Comparison of ENCODE assay signal across 22 cellular contexts in the genomic region with DNA sequence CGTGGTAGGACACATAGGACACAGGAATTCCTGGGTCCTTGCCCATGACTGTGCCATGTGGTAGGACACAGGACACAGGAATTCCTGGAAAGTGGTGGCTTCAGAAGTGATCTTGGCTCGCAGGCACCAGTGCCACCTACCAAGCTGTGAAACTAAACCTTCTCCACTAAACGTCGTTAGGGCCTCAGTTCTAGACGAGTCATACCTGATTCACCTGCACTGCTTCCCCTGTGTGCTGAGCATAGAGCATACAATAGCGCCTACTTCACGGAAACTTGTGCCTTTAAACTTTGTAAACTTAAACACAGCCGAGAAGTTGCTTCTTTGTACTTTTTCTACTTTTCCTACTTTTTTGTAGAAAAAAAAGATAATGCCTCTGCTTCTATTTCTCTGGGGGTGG. TPM values are rescaled to one million over a fixed set of nuclear protein-coding genes. Genes with fewer than 3 reads are reported as not detected.
"Had no signal": no experiment of that assay in that cellular context is flagged by ENCODE, and none has a peak within 500 bp of the region (broad histone marks: within the 10 kb centered on the region; RNA-seq: fewer than 3 reads in every experiment).

No MANE protein-coding gene starts in this region.

- H3K4me3 Mint-ChIP-seq: activated CD4-positive, alpha-beta memory T cell treated with anti-CD3 and anti-CD28 coated beads for 36 hours; activated CD8-positive, alpha-beta memory T cell treated with anti-CD3 and anti-CD28 coated beads, Interleukin-2, amount 10 ng/mL, durations not matched to agents 7 days and 5 days; activated naive CD4-positive, alpha-beta T cell treated with anti-CD3 and anti-CD28 coated beads, Interleukin-2, amount 10 ng/mL, durations not matched to agents 7 days and 5 days; mesothelial cell of epicardium; stimulated activated naive CD8-positive, alpha-beta T cell treated with anti-CD3 and anti-CD28 coated beads, Interleukin-15, Interleukin-2, amounts not matched to agents 100 ng/mL and 50 ng/mL, for 24 hours had no signal

- H3K4me3 ChIP-seq: breast epithelium, colonic mucosa, esophagus muscularis mucosa, sigmoid colon, uterus had no signal

- H3K9me3 ChIP-seq: ascending aorta, breast epithelium, colonic mucosa, esophagus muscularis mucosa, sigmoid colon, uterus had no signal

- H3K36me3 Mint-ChIP-seq: activated CD4-positive, alpha-beta memory T cell treated with anti-CD3 and anti-CD28 coated beads for 36 hours; activated CD8-positive, alpha-beta memory T cell treated with anti-CD3 and anti-CD28 coated beads, Interleukin-2, amount 10 ng/mL, durations not matched to agents 7 days and 5 days; activated naive CD4-positive, alpha-beta T cell treated with anti-CD3 and anti-CD28 coated beads, Interleukin-2, amount 10 ng/mL, durations not matched to agents 7 days and 5 days; mesothelial cell of epicardium; naive thymus-derived CD8-positive, alpha-beta T cell had no signal

- ATAC-seq: activated CD8-positive, alpha-beta memory T cell treated with anti-CD3 and anti-CD28 coated beads, Interleukin-2, amount 10 ng/mL, durations not matched to agents 7 days and 5 days; left ventricle myocardium superior; naive thymus-derived CD8-positive, alpha-beta T cell had no signal

- H3K4me1 ChIP-seq: colonic mucosa had no signal

- H3K27ac Mint-ChIP-seq: activated CD4-positive, alpha-beta memory T cell treated with anti-CD3 and anti-CD28 coated beads for 36 hours; activated CD8-positive, alpha-beta memory T cell treated with anti-CD3 and anti-CD28 coated beads, Interleukin-2, amount 10 ng/mL, durations not matched to agents 7 days and 5 days; activated naive CD4-positive, alpha-beta T cell treated with anti-CD3 and anti-CD28 coated beads, Interleukin-2, amount 10 ng/mL, durations not matched to agents 7 days and 5 days; mesothelial cell of epicardium; stimulated activated naive CD8-positive, alpha-beta T cell treated with anti-CD3 and anti-CD28 coated beads, Interleukin-15, Interleukin-2, amounts not matched to agents 100 ng/mL and 50 ng/mL, for 24 hours had no signal

- H3K27ac ChIP-seq: breast epithelium, colonic mucosa, esophagus muscularis mucosa, sigmoid colon, uterus, WERI-Rb-1 had no signal

- H3K27me3 ChIP-seq: ascending aorta had no signal

- H3K27me3 Mint-ChIP-seq: naive thymus-derived CD8-positive, alpha-beta T cell had no signal

- H3K36me3 ChIP-seq: ascending aorta, breast epithelium, colonic mucosa, esophagus muscularis mucosa, sigmoid colon, uterus, WERI-Rb-1 had no signal

- H3K4me1 Mint-ChIP-seq: activated CD8-positive, alpha-beta memory T cell treated with anti-CD3 and anti-CD28 coated beads, Interleukin-2, amount 10 ng/mL, durations not matched to agents 7 days and 5 days had no signal

- DNase-seq: activated CD4-positive, alpha-beta memory T cell treated with anti-CD3 and anti-CD28 coated beads for 36 hours; activated CD4-positive, alpha-beta T cell treated with anti-CD3 and anti-CD28 coated beads for 48 hours; activated CD8-positive, alpha-beta memory T cell treated with anti-CD3 and anti-CD28 coated beads, Interleukin-2, amount 10 ng/mL, durations not matched to agents 7 days and 5 days; activated naive CD4-positive, alpha-beta T cell treated with anti-CD3 and anti-CD28 coated beads, Interleukin-2, amount 10 ng/mL, durations not matched to agents 7 days and 5 days; colonic mucosa; kidney glomerular epithelial cell; left ventricle myocardium superior; mammary epithelial cell; naive thymus-derived CD8-positive, alpha-beta T cell; retina; sigmoid colon; stimulated activated CD4-positive, alpha-beta T cell treated with anti-CD3 and anti-CD28 coated beads, Interleukin-4, amount 100 ng/mL, for 1 hour; T-helper 1 cell; trophoblast cell; uterus; WERI-Rb-1 had no signal

- H3K9me3 Mint-ChIP-seq: activated CD4-positive, alpha-beta memory T cell treated with anti-CD3 and anti-CD28 coated beads for 36 hours; activated naive CD4-positive, alpha-beta T cell treated with anti-CD3 and anti-CD28 coated beads, Interleukin-2, amount 10 ng/mL, durations not matched to agents 7 days and 5 days; mesothelial cell of epicardium; naive thymus-derived CD8-positive, alpha-beta T cell; stimulated activated naive CD8-positive, alpha-beta T cell treated with anti-CD3 and anti-CD28 coated beads, Interleukin-15, Interleukin-2, amounts not matched to agents 100 ng/mL and 50 ng/mL, for 24 hours had no signal

RNA-seq across cellular contexts. Expression of a gene that starts 4.8 kb away (rescaled TPM):
- total RNA-seq: osteoblast had no signal
